ENCODE assay signal across 10 cellular contexts in genomic region chr22:20207277-20208025, GRCh38. TPM values are rescaled to one million over a fixed set of nuclear protein-coding genes. Genes with fewer than 3 reads are reported as not detected.
A peak's percentile ranks its signal among the peaks of the same experiment; 100 is the strongest.
DNase-seq lines count a peak whose midpoint lies in the region; ATAC-seq and TF ChIP-seq lines count a peak whose summit lies in the region.
"Had no signal": no experiment of that assay in that cellular context is flagged by ENCODE, and none has a peak within 500 bp of the region (broad histone marks: within the 10 kb centered on the region; RNA-seq: fewer than 3 reads in every experiment).

No MANE protein-coding gene starts in this region.

- TF ChIP-seq CTCF in OCI-LY7 (conservative IDR thresholded peaks at IDR 0.05; ENCODE audit: low read length) (no peak), parathyroid adenoma (IDR thresholded peaks at IDR 0.05) (no peak)

- H3K4me1 ChIP-seq in OCI-LY7 (ENCODE audit: insufficient read depth, low read length, poor library complexity, severe bottlenecking), result peaks cover 15% of the 10 kb centered on the region
- H3K4me1 ChIP-seq in duodenal mucosa (ENCODE audit: control insufficient read depth in 1 of 2, insufficient read depth in 2 of 2, low read length in 2 of 2), result peaks cover 80 to 85% of the 10 kb centered on the region in 2 donors
- peaks cover 12% of the 10 kb centered on the region for H3K4me1 ChIP-seq in parathyroid adenoma

- H3K36me3 ChIP-seq in OCI-LY7 (ENCODE audit: insufficient read depth, low read length) (no peaks in the 10 kb centered on the region), duodenal mucosa (ENCODE audit: control insufficient read depth in 1 of 2, insufficient read depth in 2 of 2, low read length in 2 of 2) (no peaks in the 10 kb centered on the region), parathyroid adenoma (ENCODE audit: control insufficient read depth, insufficient read depth, low read length) (no peaks in the 10 kb centered on the region)

- H3K27me3 ChIP-seq in duodenal mucosa (ENCODE audit: control insufficient read depth in 1 of 2, insufficient read depth in 2 of 2, low read length in 2 of 2) (no peaks in the 10 kb centered on the region), parathyroid adenoma (ENCODE audit: control insufficient read depth, insufficient read depth, low read length) (no peaks in the 10 kb centered on the region)

- H3K9me3 ChIP-seq in OCI-LY7 (ENCODE audit: low read length), result no peaks in the 10 kb centered on the region
- no peaks in the 10 kb centered on the region for H3K9me3 ChIP-seq in duodenal mucosa (ENCODE audit: control insufficient read depth in 1 of 2, low read length in 2 of 2)
- H3K9me3 ChIP-seq in parathyroid adenoma (ENCODE audit: control insufficient read depth, low read length), result no peaks in the 10 kb centered on the region

- BruUV-seq in OCI-LY7 (replicated peaks; lab: Mats Ljungman, UMichigan), result no TSS peak

- peak overlapping the region; percentile 91 for H3K4me2 ChIP-seq in OCI-LY7 (ENCODE audit: low read length)
- H3K4me2 ChIP-seq in parathyroid adenoma (ENCODE audit: low read length), result peak overlapping the region; percentile 74

- no peak overlapping the region for H3K27ac ChIP-seq in OCI-LY7 (ENCODE audit: low read depth, low read length, poor library complexity, severe bottlenecking)
- H3K27ac ChIP-seq in duodenal mucosa (ENCODE audit: low read depth, low read length), result no peak overlapping the region
- H3K27ac ChIP-seq in parathyroid adenoma, result no peak overlapping the region

- H3K4me3 ChIP-seq in GM08714 (ENCODE audit: low read length) (peak overlapping the region; percentile 74; the same call in 1 of the 2 replicates), OCI-LY7 (ENCODE audit: low read depth, low read length, poor library complexity, severe bottlenecking) (peak overlapping the region; percentile 79), duodenal mucosa (ENCODE audit: low read depth in 1 of 2, low read length in 2 of 2) (peak overlapping the region; percentile 76 to 80), parathyroid adenoma (ENCODE audit: low read depth, low read length) (peak overlapping the region; percentile 71)

- intact Hi-C loops in OCI-LY7 (cut with micrococcal nuclease; ENCODE audit: unreplicated experiment), result no loop called here

- no peak overlapping the region for H2AFZ ChIP-seq in OCI-LY7 (ENCODE audit: low read length)
- peak overlapping the region; percentile 89 for H2AFZ ChIP-seq in parathyroid adenoma

- no peaks in the 10 kb centered on the region for H3K9me2 ChIP-seq in OCI-LY7 (ENCODE audit: insufficient read depth, low read length)

- no peak for ATAC-seq in HG02763 (IDR thresholded peaks at IDR 0.05; ENCODE audit: unreplicated experiment)

- CTCF ChIA-PET in OCI-LY7 (lab: Charles Lee; ENCODE audit: unreplicated experiment), result no interaction called here

- H3K79me2 ChIP-seq in OCI-LY7 (ENCODE audit: insufficient read depth, low read depth, low read length) (no peaks in the 10 kb centered on the region), parathyroid adenoma (no peaks in the 10 kb centered on the region)

- POLR2A ChIA-PET in OCI-LY7 (lab: Charles Lee), result no interaction called here

- DNase-seq in OCI-LY7 (ENCODE audit: low spot score) (no peak), NCI-H446 treated with DMSO at 0.1 percent for 48 hours (lab: John Stamatoyannopoulos, UW) (no peak), COR-L47 (lab: John Stamatoyannopoulos, UW) (no peak), dedifferentiated amniotic fluid mesenchymal stem cell (ENCODE audit: extremely low spot score) (no peak)
- DNase-seq: aorta, islet precursor cell had no signal

- H3K9ac ChIP-seq in duodenal mucosa (ENCODE audit: low read depth in 1 of 2, low read length in 2 of 2) (peak overlapping the region; percentile 69 to 92), parathyroid adenoma (peak overlapping the region; percentile 19)

- no peaks in the 10 kb centered on the region for H4K20me1 ChIP-seq in OCI-LY7 (ENCODE audit: insufficient read depth, low read length)

RNA-seq across cellular contexts. Expression of gene CCDC188, which starts 56.6 kb away (rescaled TPM):
- total RNA-seq in OCI-LY7 (2014; rRNA removed; shearing (Covaris generic)), result not detected in 2 replicates
- total RNA-seq in OCI-LY7 (2022), result not detected in 2 replicates
